20 cellular contexts compared by ENCODE assay signal in the genomic region with DNA sequence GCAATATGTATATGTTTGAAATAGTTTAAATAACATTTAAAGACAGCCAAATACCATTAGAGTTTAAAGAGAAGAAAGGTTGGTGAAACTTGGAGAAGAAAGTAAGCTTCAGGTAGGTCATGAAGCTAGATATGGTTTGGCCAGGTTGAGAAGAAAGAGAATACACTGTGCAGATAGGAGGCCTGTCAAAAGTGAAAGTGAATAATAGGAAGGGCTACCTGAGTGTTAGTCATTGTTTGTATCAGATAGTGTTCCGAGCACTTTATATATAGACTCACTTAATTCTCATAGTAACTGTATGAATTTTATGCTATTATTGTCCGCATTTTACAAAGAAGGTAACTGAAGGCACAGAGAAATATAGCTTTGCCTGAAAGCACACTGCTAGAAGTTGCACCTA. TPM values are rescaled to one million over a fixed set of nuclear protein-coding genes. Genes with fewer than 3 reads are reported as not detected.
DNase-seq lines count a peak whose midpoint lies in the region; ATAC-seq, FAIRE-seq and TF ChIP-seq lines count a peak whose summit lies in the region.
"Had no signal": no experiment of that assay in that cellular context is flagged by ENCODE, and none has a peak within 500 bp of the region (broad histone marks: within the 10 kb centered on the region; RNA-seq: fewer than 3 reads in every experiment).

No MANE protein-coding gene starts in this region.

- POLR2A ChIA-PET in activated naive CD8-positive, alpha-beta T cell treated with anti-CD3 and anti-CD28 coated beads, Interleukin-2, amount 10 ng/mL, durations not matched to agents 7 days and 5 days (lab: Charles Lee) = no interaction called here

- intact Hi-C loops in pancreas (cut with DNase I) = no loop called here

- 80 to 84% methylated on average over 2 of the region's 2 CpGs for WGBS in pancreas, 2 donors

- peak; percentile 47 for ATAC-seq in activated naive CD8-positive, alpha-beta T cell treated with anti-CD3 and anti-CD28 coated beads, Interleukin-2, amount 10 ng/mL, durations not matched to agents 7 days and 5 days (ENCODE audit: low read depth)
- ATAC-seq in GM21360 (IDR thresholded peaks at IDR 0.05; ENCODE audit: unreplicated experiment) = peak; percentile 80
- peak; percentile 54; the same call in 2 of the 3 replicates for ATAC-seq in RWPE2 (ENCODE audit: low read depth)
- ATAC-seq in pancreas = peak in 3 of 4 donors; percentile 42 to 79 (median 78)

- H3K27ac Mint-ChIP-seq in activated naive CD8-positive, alpha-beta T cell treated with anti-CD3 and anti-CD28 coated beads, Interleukin-2, amount 10 ng/mL, durations not matched to agents 7 days and 5 days = no peak overlapping the region
- no peak overlapping the region for H3K27ac Mint-ChIP-seq in activated naive CD8-positive, alpha-beta T cell treated with anti-CD3 and anti-CD28 coated beads for 36 hours

- peaks cover 10% of the 10 kb centered on the region for H3K4me1 Mint-ChIP-seq in activated naive CD8-positive, alpha-beta T cell treated with anti-CD3 and anti-CD28 coated beads, Interleukin-2, amount 10 ng/mL, durations not matched to agents 7 days and 5 days
- peaks cover 7% of the 10 kb centered on the region for H3K4me1 Mint-ChIP-seq in activated naive CD8-positive, alpha-beta T cell treated with anti-CD3 and anti-CD28 coated beads for 36 hours

- no peak overlapping the region for H3K4me3 Mint-ChIP-seq in activated naive CD8-positive, alpha-beta T cell treated with anti-CD3 and anti-CD28 coated beads, Interleukin-2, amount 10 ng/mL, durations not matched to agents 7 days and 5 days
- no peak overlapping the region for H3K4me3 Mint-ChIP-seq in activated naive CD8-positive, alpha-beta T cell treated with anti-CD3 and anti-CD28 coated beads for 36 hours

- no peak for DNase-seq in activated naive CD8-positive, alpha-beta T cell treated with anti-CD3 and anti-CD28 coated beads, Interleukin-2, amount 10 ng/mL, durations not matched to agents 7 days and 5 days
- DNase-seq in activated naive CD8-positive, alpha-beta T cell treated with anti-CD3 and anti-CD28 coated beads for 36 hours = no peak
- no peak for DNase-seq in RWPE2 (ENCODE audit: low spot score)
- no peak for DNase-seq in pancreas
- DNase-seq in frontal cortex (ENCODE audit: low spot score in 2 of 2) = no peak
- DNase-seq in NCI-H1417 (lab: John Stamatoyannopoulos, UW) = no peak
- no peak for DNase-seq in effector CD4-positive, alpha-beta T cell
- DNase-seq: GF-D8, GM23248, KG1, NCI-H1436 treated with DMSO at 0.1 percent for 48 hours, NCI-H2029 treated with DMSO at 0.1 percent for 48 hours, NCI-H2171 treated with DMSO at 0.1 percent for 48 hours, NCI-H446 treated with DMSO at 0.1 percent for 48 hours, NCI-H748 treated with DMSO at 0.1 percent for 48 hours, RPMI8226 had no signal

- no peaks in the 10 kb centered on the region for H3K4me1 ChIP-seq in RWPE2 (ENCODE audit: insufficient read depth, poor library complexity, severe bottlenecking)
- H3K4me1 ChIP-seq in pancreas = peaks cover 0 to 4% (median 0%) of the 10 kb centered on the region in 3 donors

- H3K27ac ChIP-seq in RWPE2 (ENCODE audit: poor library complexity, severe bottlenecking) = no peak overlapping the region
- no peak overlapping the region for H3K27ac ChIP-seq in pancreas
- H3K27ac ChIP-seq: A549; BLaER1 treated with 17β-estradiol and CSF1 and Interleukin-3, amounts not matched to agents 10 nM and 100 nM; GM23248 had no signal

- peaks cover 9% of the 10 kb centered on the region for H3K36me3 Mint-ChIP-seq in activated naive CD8-positive, alpha-beta T cell treated with anti-CD3 and anti-CD28 coated beads, Interleukin-2, amount 10 ng/mL, durations not matched to agents 7 days and 5 days
- peaks cover 3% of the 10 kb centered on the region for H3K36me3 Mint-ChIP-seq in activated naive CD8-positive, alpha-beta T cell treated with anti-CD3 and anti-CD28 coated beads for 36 hours

- no peaks in the 10 kb centered on the region for H3K9me3 ChIP-seq in RWPE2 (ENCODE audit: severe bottlenecking)
- H3K9me3 ChIP-seq in pancreas = no peaks in the 10 kb centered on the region
- H3K9me3 ChIP-seq: A549; BLaER1 treated with 17β-estradiol and CSF1 and Interleukin-3, amounts not matched to agents 10 nM and 100 nM had no signal

- no peak for FAIRE-seq in pancreas (lab: Jason Lieb, UNC)
- no peak for FAIRE-seq in frontal cortex (lab: Jason Lieb, UNC)
- FAIRE-seq: A549, HepG2 had no signal

- no peaks in the 10 kb centered on the region for H3K9me3 Mint-ChIP-seq in activated naive CD8-positive, alpha-beta T cell treated with anti-CD3 and anti-CD28 coated beads, Interleukin-2, amount 10 ng/mL, durations not matched to agents 7 days and 5 days
- H3K9me3 Mint-ChIP-seq in activated naive CD8-positive, alpha-beta T cell treated with anti-CD3 and anti-CD28 coated beads for 36 hours = no peaks in the 10 kb centered on the region

- no peak overlapping the region for H3K4me3 ChIP-seq in RWPE2 (ENCODE audit: severe bottlenecking)
- H3K4me3 ChIP-seq in pancreas = no peak overlapping the region
- H3K4me3 ChIP-seq: A549; BLaER1 treated with 17β-estradiol and CSF1 and Interleukin-3, amounts not matched to agents 10 nM and 100 nM; GM23248 had no signal

- no peaks in the 10 kb centered on the region for H3K27me3 Mint-ChIP-seq in activated naive CD8-positive, alpha-beta T cell treated with anti-CD3 and anti-CD28 coated beads, Interleukin-2, amount 10 ng/mL, durations not matched to agents 7 days and 5 days
- no peaks in the 10 kb centered on the region for H3K27me3 Mint-ChIP-seq in activated naive CD8-positive, alpha-beta T cell treated with anti-CD3 and anti-CD28 coated beads for 36 hours

- no peaks in the 10 kb centered on the region for H3K27me3 ChIP-seq in RWPE2 (ENCODE audit: insufficient read depth, poor library complexity, severe bottlenecking)
- no peaks in the 10 kb centered on the region for H3K27me3 ChIP-seq in pancreas
- H3K27me3 ChIP-seq: BLaER1 treated with 17β-estradiol and CSF1 and Interleukin-3, amounts not matched to agents 10 nM and 100 nM had no signal

- H3K36me3 ChIP-seq in RWPE2 (ENCODE audit: low read depth) (peaks cover 33% of the 10 kb centered on the region), pancreas (peaks cover 0 to 22% (median 0%) of the 10 kb centered on the region in 3 donors)

- TF ChIP-seq CTCF in RWPE2 (IDR thresholded peaks at IDR 0.05; ENCODE audit: poor library complexity, severe bottlenecking) (no peak), pancreas (IDR thresholded peaks at IDR 0.05) (no peak)

RNA-seq across cellular contexts. Expression of a gene that starts 56.9 kb away (rescaled TPM):
- 10 to 100 TPM; 43.7 to 46.0 TPM for total RNA-seq in activated naive CD8-positive, alpha-beta T cell treated with anti-CD3 and anti-CD28 coated beads, Interleukin-2, amount 10 ng/mL, durations not matched to agents 7 days and 5 days
- total RNA-seq in activated naive CD8-positive, alpha-beta T cell treated with anti-CD3 and anti-CD28 coated beads for 36 hours = 10 to 100 TPM; 41.3 to 43.8 TPM
- total RNA-seq in pancreas = 10 to 100 TPM; 20.1 to 32.3 (median 21.3) TPM
- 10 to 100 TPM; 16.2 to 23.9 TPM for polyA plus RNA-seq in pancreas
- 149 TPM for total RNA-seq in frontal cortex
